18 cellular contexts compared by ENCODE assay signal in genomic region chr2:109531896-109532727, GRCh38.
DNase-seq lines count a peak whose midpoint lies in the region; TF ChIP-seq lines count a peak whose summit lies in the region.
"Had no signal": no experiment of that assay in that cellular context is flagged by ENCODE, and none has a peak within 500 bp of the region (broad histone marks: within the 10 kb centered on the region; RNA-seq: fewer than 3 reads in every experiment).

No MANE protein-coding gene starts in this region.

- no peaks in the 10 kb centered on the region for H3K9me3 ChIP-seq in left ventricle myocardium inferior (replicated peaks)
- no peaks in the 10 kb centered on the region for H3K9me3 ChIP-seq in esophagus muscularis mucosa
- H3K9me3 ChIP-seq in trophoblast cell (ENCODE audit: insufficient read depth, low read depth, low read length), result peaks cover 6% of the 10 kb centered on the region

- H3K4ac ChIP-seq in trophoblast cell (ENCODE audit: low read depth, low read length), result no peak overlapping the region

- H2BK120ac ChIP-seq in trophoblast cell (ENCODE audit: insufficient read depth, low read length, poor library complexity), result no peak overlapping the region

- H3K79me2 ChIP-seq in trophoblast cell (ENCODE audit: control insufficient read depth, insufficient read depth, low read length, poor library complexity), result no peaks in the 10 kb centered on the region

- no peak overlapping the region for H3K4me2 ChIP-seq in trophoblast cell (ENCODE audit: low read length)
- H3K4me2 ChIP-seq: PC-9 had no signal

- H2BK12ac ChIP-seq in trophoblast cell (ENCODE audit: low read length), result no peak overlapping the region

- H3K27me3 Mint-ChIP-seq in type B pancreatic cell, result peaks cover 17% of the 10 kb centered on the region
- H3K27me3 Mint-ChIP-seq in T-helper 2 cell treated with Interferon-gamma antibody and Interleukin-4, amounts not matched to agents 5 μg/mL and 100 μg/mL, for 36 hours (ENCODE audit: low read depth), result peaks cover 13% of the 10 kb centered on the region

- H3K36me3 ChIP-seq in left ventricle myocardium inferior, result no peaks in the 10 kb centered on the region
- no peaks in the 10 kb centered on the region for H3K36me3 ChIP-seq in esophagus muscularis mucosa
- no peaks in the 10 kb centered on the region for H3K36me3 ChIP-seq in trophoblast cell (ENCODE audit: control insufficient read depth in 1 of 2, insufficient read depth in 2 of 2, low read length in 2 of 2)

- H3K27ac ChIP-seq in left ventricle myocardium inferior (replicated peaks) (no peak overlapping the region), esophagus muscularis mucosa (replicated peaks in 1 of 4) (no peak overlapping the region), trophoblast cell (ENCODE audit: low read depth, low read length) (no peak overlapping the region)
- H3K27ac ChIP-seq: PC-9, SK-N-MC had no signal

- no peak overlapping the region for H2AK5ac ChIP-seq in trophoblast cell (ENCODE audit: low read length)

- peaks cover 14% of the 10 kb centered on the region for H3K9me3 Mint-ChIP-seq in type B pancreatic cell
- no peaks in the 10 kb centered on the region for H3K9me3 Mint-ChIP-seq in T-helper 2 cell treated with Interferon-gamma antibody and Interleukin-4, amounts not matched to agents 5 μg/mL and 100 μg/mL, for 36 hours

- H3K4me1 ChIP-seq in left ventricle myocardium inferior, result peaks cover 30% of the 10 kb centered on the region
- H3K4me1 ChIP-seq in esophagus muscularis mucosa, result peaks cover 0 to 9% (median 3%) of the 10 kb centered on the region in 4 donors
- H3K4me1 ChIP-seq in trophoblast cell (ENCODE audit: control insufficient read depth in 1 of 2, insufficient read depth in 2 of 2, low read length in 2 of 2), result peaks cover 18 to 28% of the 10 kb centered on the region in 2 experiments

- no peak overlapping the region for H3K18ac ChIP-seq in trophoblast cell (ENCODE audit: low read length)

- no peak overlapping the region for H2AFZ ChIP-seq in trophoblast cell (ENCODE audit: insufficient read depth, low read length, poor library complexity)
- H2AFZ ChIP-seq: PC-9 had no signal

- DNase-seq in cardiac septum (ENCODE audit: low spot score) (peak; percentile 67), left ventricle myocardium inferior (no peak), esophagus muscularis mucosa (ENCODE audit: extremely low spot score) (peak; percentile 57), trophoblast cell (no peak), type B pancreatic cell (ENCODE audit: extremely low spot score, unreplicated experiment) (peak; percentile 25), SKM-1 (lab: John Stamatoyannopoulos, UW; ENCODE audit: unreplicated experiment) (no peak)
- DNase-seq in T-helper 2 cell treated with Interferon-gamma antibody and Interleukin-4, amounts not matched to agents 5 μg/mL and 100 μg/mL, for 36 hours (ENCODE audit: low spot score), result no peak
- DNase-seq: DMS53, NCI-H1048, NCI-H1417, NCI-H1694 treated with DMSO at 0.1 percent for 48 hours, NCI-H2081, NCI-H2227 treated with DMSO at 0.1 percent for 48 hours, NCI-H526 treated with DMSO at 0.1 percent for 48 hours, PC-9, RPMI8226, SIG-M5 had no signal

- no peak overlapping the region for H3K27ac Mint-ChIP-seq in type B pancreatic cell
- no peak overlapping the region for H3K27ac Mint-ChIP-seq in T-helper 2 cell treated with Interferon-gamma antibody and Interleukin-4, amounts not matched to agents 5 μg/mL and 100 μg/mL, for 36 hours

- no peak overlapping the region for H3K9ac ChIP-seq in trophoblast cell (ENCODE audit: low read length)

- H3K14ac ChIP-seq in trophoblast cell (ENCODE audit: low read length), result no peak overlapping the region

- no peak overlapping the region for H4K8ac ChIP-seq in trophoblast cell (ENCODE audit: low read depth, low read length)

- H3K36me3 Mint-ChIP-seq in type B pancreatic cell, result no peaks in the 10 kb centered on the region
- no peaks in the 10 kb centered on the region for H3K36me3 Mint-ChIP-seq in T-helper 2 cell treated with Interferon-gamma antibody and Interleukin-4, amounts not matched to agents 5 μg/mL and 100 μg/mL, for 36 hours (ENCODE audit: low read depth)

- peak overlapping the region; percentile 21 for H4K91ac ChIP-seq in trophoblast cell (ENCODE audit: low read depth, low read length)

- TF ChIP-seq EP300 in esophagus muscularis mucosa (IDR thresholded peaks at IDR 0.05), result no peak

- H3K4me3 Mint-ChIP-seq in type B pancreatic cell, result no peak overlapping the region
- H3K4me3 Mint-ChIP-seq in T-helper 2 cell treated with Interferon-gamma antibody and Interleukin-4, amounts not matched to agents 5 μg/mL and 100 μg/mL, for 36 hours, result no peak overlapping the region

- intact Hi-C loops in cardiac septum (cut with DNase I), result no loop called here
- intact Hi-C loops in left ventricle myocardium inferior (cut with micrococcal nuclease), result no loop called here
- intact Hi-C loops in esophagus muscularis mucosa (cut with DNase I), result no loop called here

- TF ChIP-seq CTCF in left ventricle myocardium inferior (IDR thresholded peaks at IDR 0.05; ENCODE audit: borderline replicate concordance) (no peak), esophagus muscularis mucosa (IDR thresholded peaks at IDR 0.05) (no peak), type B pancreatic cell (conservative IDR thresholded peaks at IDR 0.05) (no peak)

- WGBS in esophagus muscularis mucosa, result 93% methylated on average over 8 of the region's 10 CpGs
- no CpG with 5 or more reads among the region's 10 CpGs for WGBS in trophoblast cell (ENCODE audit: extremely low coverage, insufficient coverage, insufficient read length)

- H2BK5ac ChIP-seq in trophoblast cell (ENCODE audit: low read depth, low read length, poor library complexity), result no peak overlapping the region

- H3K23ac ChIP-seq in trophoblast cell (ENCODE audit: low read length), result no peak overlapping the region

- H3K27me3 ChIP-seq in left ventricle myocardium inferior (ENCODE audit: low read depth), result no peaks in the 10 kb centered on the region
- H3K27me3 ChIP-seq in esophagus muscularis mucosa, result peaks cover 0 to 14% (median 0%) of the 10 kb centered on the region in 4 donors
- no peaks in the 10 kb centered on the region for H3K27me3 ChIP-seq in trophoblast cell (ENCODE audit: insufficient read depth, low read length)

- H4K12ac ChIP-seq in trophoblast cell (ENCODE audit: low read depth, low read length), result no peak overlapping the region

- TF ChIP-seq POLR2A in esophagus muscularis mucosa (IDR thresholded peaks at IDR 0.05; ENCODE audit: low read depth), result no peak

- H3K79me1 ChIP-seq in trophoblast cell (ENCODE audit: low read length), result peaks cover 2% of the 10 kb centered on the region

- H3K4me3 ChIP-seq in left ventricle myocardium inferior (no peak overlapping the region), esophagus muscularis mucosa (no peak overlapping the region), trophoblast cell (ENCODE audit: low read depth, low read length) (no peak overlapping the region)
- H3K4me3 ChIP-seq: PC-9, SK-N-MC had no signal

- H3K4me1 Mint-ChIP-seq in type B pancreatic cell (ENCODE audit: unreplicated experiment), result peaks cover 37% of the 10 kb centered on the region
- no peaks in the 10 kb centered on the region for H3K4me1 Mint-ChIP-seq in T-helper 2 cell treated with Interferon-gamma antibody and Interleukin-4, amounts not matched to agents 5 μg/mL and 100 μg/mL, for 36 hours (ENCODE audit: low read depth)

Comparison
In these comparisons a context has a peak if more than half of its experiments do, and no peak if none do; other contexts are left out.
1. DNase-seq: peak in cardiac septum (single experiment), esophagus muscularis mucosa (single experiment) and type B pancreatic cell (single experiment); none in left ventricle myocardium inferior (single experiment), trophoblast cell (0 of 2), SKM-1 (single experiment) and T-helper 2 cell treated with Interferon-gamma antibody and Interleukin-4, amounts not matched to agents 5 μg/mL and 100 μg/mL, for 36 hours (single experiment).